In genomic region chr16:68972720-68973119, GRCh38 we compare ENCODE assay signal across 10 cellular contexts.
DNase-seq lines count a peak whose midpoint lies in the region; ATAC-seq and TF ChIP-seq lines count a peak whose summit lies in the region.
"Had no signal": no experiment of that assay in that cellular context is flagged by ENCODE, and none has a peak within 500 bp of the region (broad histone marks: within the 10 kb centered on the region; RNA-seq: fewer than 3 reads in every experiment).

No MANE protein-coding gene starts in this region.

- H3K27me3 ChIP-seq in H7 (ENCODE audit: control insufficient read depth, insufficient read depth, low read length) (no peaks in the 10 kb centered on the region), parathyroid adenoma (ENCODE audit: control insufficient read depth, insufficient read depth, low read length) (no peaks in the 10 kb centered on the region)

- H3K4me3 ChIP-seq in H7 (ENCODE audit: insufficient read depth, low read depth, low read length) = no peak overlapping the region
- no peak overlapping the region for H3K4me3 ChIP-seq in parathyroid adenoma (ENCODE audit: low read depth, low read length)

- H3K36me3 Mint-ChIP-seq in endothelial cell (ENCODE audit: low read depth, unreplicated experiment) = no peaks in the 10 kb centered on the region

- TF ChIP-seq POLR2A in GM18505 (IDR thresholded peaks at IDR 0.05; ENCODE audit: borderline replicate concordance, extremely low read depth, insufficient read depth, insufficient read length) = no peak

- H3K27ac ChIP-seq in parathyroid adenoma = no peak overlapping the region

- no peaks in the 10 kb centered on the region for H3K79me2 ChIP-seq in parathyroid adenoma

- no peaks in the 10 kb centered on the region for H3K9me3 ChIP-seq in parathyroid adenoma (ENCODE audit: control insufficient read depth, low read length)

- H3K4me1 Mint-ChIP-seq in endothelial cell (ENCODE audit: unreplicated experiment) = peaks cover 23% of the 10 kb centered on the region
- H3K4me1 Mint-ChIP-seq: activated B cell treated with CpG ODN at 0.5 μM for 24 hours had no signal

- ATAC-seq in GM18505 (IDR thresholded peaks at IDR 0.05; ENCODE audit: unreplicated experiment) = no peak
- ATAC-seq in GM19463 (IDR thresholded peaks at IDR 0.05; ENCODE audit: unreplicated experiment) = no peak
- ATAC-seq: stimulated activated naive CD8-positive, alpha-beta T cell treated with anti-CD3 and anti-CD28 coated beads, Interleukin-15, Interleukin-2, amounts not matched to agents 100 U/mL and 50 U/mL, for 24 hours had no signal

- peaks cover 3% of the 10 kb centered on the region for H3K27me3 Mint-ChIP-seq in endothelial cell (ENCODE audit: unreplicated experiment)
- H3K27me3 Mint-ChIP-seq: activated B cell treated with CpG ODN at 0.5 μM for 24 hours, naive B cell had no signal

- TF ChIP-seq CTCF in endothelial cell (IDR thresholded peaks at IDR 0.05; ENCODE audit: unreplicated experiment) (no peak), parathyroid adenoma (IDR thresholded peaks at IDR 0.05) (peak; percentile 38)

- H3K27ac Mint-ChIP-seq in endothelial cell (ENCODE audit: unreplicated experiment) = peak overlapping the region; percentile 87
- H3K27ac Mint-ChIP-seq: activated B cell treated with CpG ODN at 0.5 μM for 24 hours had no signal

- H3K4me2 ChIP-seq in parathyroid adenoma (ENCODE audit: low read length) = no peak overlapping the region

- peaks cover 14% of the 10 kb centered on the region for H3K4me1 ChIP-seq in parathyroid adenoma

- no peak overlapping the region for H3K9ac ChIP-seq in parathyroid adenoma

- H2AFZ ChIP-seq in parathyroid adenoma = peak overlapping the region; percentile 17

- H3K36me3 ChIP-seq in H7 (replicated peaks; ENCODE audit: control insufficient read depth, insufficient read depth, low read length) (peaks cover 1% of the 10 kb centered on the region; the same call in 1 of the 2 replicates), parathyroid adenoma (ENCODE audit: control insufficient read depth, insufficient read depth, low read length) (no peaks in the 10 kb centered on the region)

- no peaks in the 10 kb centered on the region for H3K9me3 Mint-ChIP-seq in endothelial cell (ENCODE audit: unreplicated experiment)
- H3K9me3 Mint-ChIP-seq: activated B cell treated with CpG ODN at 0.5 μM for 24 hours, naive B cell had no signal

- DNase-seq in H7 = peak; percentile 62
- DNase-seq in NCI-H2227 (lab: John Stamatoyannopoulos, UW; ENCODE audit: unreplicated experiment) = peak; percentile 55
- peak; percentile 48 for DNase-seq in endothelial cell (ENCODE audit: low spot score)
- no peak for DNase-seq in H4 (ENCODE audit: low spot score)
- DNase-seq: activated B cell treated with CpG ODN at 0.5 μM for 24 hours; naive B cell; stimulated activated naive CD8-positive, alpha-beta T cell treated with anti-CD3 and anti-CD28 coated beads, Interleukin-15, Interleukin-2, amounts not matched to agents 100 U/mL and 50 U/mL, for 24 hours had no signal

- H3K4me3 Mint-ChIP-seq in endothelial cell (ENCODE audit: unreplicated experiment) = peak overlapping the region; percentile 8
- H3K4me3 Mint-ChIP-seq: activated B cell treated with CpG ODN at 0.5 μM for 24 hours had no signal
